16 cellular contexts compared by ENCODE assay signal in the genomic region with DNA sequence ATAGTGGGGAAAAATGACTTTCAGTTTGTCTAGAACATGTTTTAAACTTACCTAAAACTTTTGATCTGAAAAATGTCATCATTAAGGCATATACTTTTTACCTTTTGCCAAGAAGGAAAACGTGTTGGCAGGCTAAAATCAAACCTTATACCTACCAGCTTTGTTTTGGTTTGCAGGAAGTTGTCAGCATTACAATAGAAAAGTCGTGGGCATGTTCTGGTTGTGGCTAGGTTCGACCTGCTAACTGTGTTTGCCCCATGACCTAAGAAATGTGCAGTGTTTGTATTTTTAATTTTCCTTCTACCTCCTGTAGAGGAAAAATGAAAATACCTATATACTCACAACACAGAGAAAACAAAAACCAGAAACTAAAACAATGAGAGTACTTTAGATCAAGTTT. TPM values are rescaled to one million over a fixed set of nuclear protein-coding genes. Genes with fewer than 3 reads are reported as not detected.
A peak's percentile ranks its signal among the peaks of the same experiment; 100 is the strongest.
DNase-seq lines count a peak whose midpoint lies in the region; ATAC-seq, FAIRE-seq and TF ChIP-seq lines count a peak whose summit lies in the region.
"Had no signal": no experiment of that assay in that cellular context is flagged by ENCODE, and none has a peak within 500 bp of the region (broad histone marks: within the 10 kb centered on the region; RNA-seq: fewer than 3 reads in every experiment).

No MANE protein-coding gene starts in this region.

- peaks cover 14% of the 10 kb centered on the region for H3K36me3 Mint-ChIP-seq in CD4-positive, CD25-positive, alpha-beta regulatory T cell
- peaks cover 7 to 40% of the 10 kb centered on the region in 2 donors for H3K36me3 Mint-ChIP-seq in CD4-positive, alpha-beta memory T cell
- H3K36me3 Mint-ChIP-seq in T-helper 17 cell (ENCODE audit: low read depth): peaks cover 5% of the 10 kb centered on the region

- no peaks in the 10 kb centered on the region for H3K27me3 Mint-ChIP-seq in CD4-positive, CD25-positive, alpha-beta regulatory T cell
- H3K27me3 Mint-ChIP-seq in CD4-positive, alpha-beta memory T cell: no peaks in the 10 kb centered on the region
- H3K27me3 Mint-ChIP-seq in T-helper 17 cell: no peaks in the 10 kb centered on the region

- 12 to 21% (median 12%) methylated on average over 3 of the region's 3 CpGs for WGBS in small intestine, 3 donors

- H3K4me1 ChIP-seq in CD4-positive, CD25-positive, alpha-beta regulatory T cell (ENCODE audit: control insufficient read depth, insufficient read depth, low read length, poor library complexity, severe bottlenecking): peaks cover 96% of the 10 kb centered on the region
- peaks cover 96% of the 10 kb centered on the region for H3K4me1 ChIP-seq in CD4-positive, alpha-beta memory T cell (ENCODE audit: insufficient read depth, low read length)
- H3K4me1 ChIP-seq in small intestine (ENCODE audit: control insufficient read depth in 2 of 2, insufficient read depth in 1 of 2, low read depth in 1 of 2, low read length in 1 of 2): no peaks in the 10 kb centered on the region
- H3K4me1 ChIP-seq: heart right ventricle, left ventricle myocardium inferior had no signal

- peak overlapping the region; percentile 90 to 100 (median 90) for H3K27ac Mint-ChIP-seq in CD4-positive, CD25-positive, alpha-beta regulatory T cell
- H3K27ac Mint-ChIP-seq in CD4-positive, alpha-beta memory T cell: peak overlapping the region; percentile 72 to 97 (median 87)
- peak overlapping the region; percentile 99 for H3K27ac Mint-ChIP-seq in T-helper 17 cell
- H3K27ac Mint-ChIP-seq: progenitor cell of endocrine pancreas had no signal

- POLR2A ChIA-PET in CD4-positive, alpha-beta memory T cell (lab: Charles Lee; ENCODE audit: partially characterized antibody): interaction anchor here (0.7 to 3.2 kb wide), 9 partner anchors 10 to 45 kb away, joined by 3 to 33 read pairs (median 5); no protein-coding TSS in a partner anchor

- peak overlapping the region; percentile 73 for H3K4me3 ChIP-seq in CD4-positive, CD25-positive, alpha-beta regulatory T cell (ENCODE audit: low read depth, low read length)
- no peak overlapping the region for H3K4me3 ChIP-seq in CD4-positive, alpha-beta memory T cell (ENCODE audit: low read length in 2 of 2)
- no peak overlapping the region for H3K4me3 ChIP-seq in small intestine (ENCODE audit: low read depth in 1 of 2, low read length in 2 of 2)
- H3K4me3 ChIP-seq: heart right ventricle, left ventricle myocardium inferior had no signal

- peak overlapping the region; percentile 76 for H3K27ac ChIP-seq in CD4-positive, CD25-positive, alpha-beta regulatory T cell (ENCODE audit: insufficient read depth, low read length, poor library complexity, severe bottlenecking)
- no peak overlapping the region for H3K27ac ChIP-seq in CD4-positive, alpha-beta memory T cell (ENCODE audit: low read depth, low read length)
- H3K27ac ChIP-seq in small intestine (ENCODE audit: low read depth in 1 of 2, low read length in 1 of 2): no peak overlapping the region
- H3K27ac ChIP-seq: heart right ventricle, left ventricle myocardium inferior had no signal

- CTCF ChIA-PET in CD4-positive, alpha-beta memory T cell (lab: Charles Lee; ENCODE audit: partially characterized antibody): interaction anchor here (0.9 to 1.6 kb wide), 2 partner anchors 37 to 42 kb away, joined by 3 read pairs; no protein-coding TSS in a partner anchor

- H3K27me3 ChIP-seq in CD4-positive, CD25-positive, alpha-beta regulatory T cell (ENCODE audit: control insufficient read depth, insufficient read depth, low read length): no peaks in the 10 kb centered on the region
- H3K27me3 ChIP-seq in CD4-positive, alpha-beta memory T cell (ENCODE audit: insufficient read depth, low read length): no peaks in the 10 kb centered on the region
- no peaks in the 10 kb centered on the region for H3K27me3 ChIP-seq in small intestine (ENCODE audit: control insufficient read depth in 2 of 2, insufficient read depth in 2 of 2, low read length in 2 of 2)

- peak in 1 of 2 donors; percentile 30 for ATAC-seq in CD4-positive, CD25-positive, alpha-beta regulatory T cell (ENCODE audit: low read depth in 2 of 2)
- ATAC-seq in T-helper 17 cell (peak; percentile 63), GM18505 (IDR thresholded peaks at IDR 0.05; ENCODE audit: unreplicated experiment) (no peak)
- ATAC-seq: heart right ventricle had no signal

- peak overlapping the region; percentile 70 to 83 (median 76) for H3K4me3 Mint-ChIP-seq in CD4-positive, CD25-positive, alpha-beta regulatory T cell
- H3K4me3 Mint-ChIP-seq in CD4-positive, alpha-beta memory T cell: peak overlapping the region in 7 of 8 donors; percentile 39 to 77 (median 56)
- H3K4me3 Mint-ChIP-seq in T-helper 17 cell: peak overlapping the region; percentile 63

- H3K36me3 ChIP-seq in CD4-positive, CD25-positive, alpha-beta regulatory T cell (ENCODE audit: control insufficient read depth, insufficient read depth, low read length): peaks cover 13% of the 10 kb centered on the region
- peaks cover 7% of the 10 kb centered on the region for H3K36me3 ChIP-seq in CD4-positive, alpha-beta memory T cell (ENCODE audit: insufficient read depth, low read length)
- no peaks in the 10 kb centered on the region for H3K36me3 ChIP-seq in small intestine (ENCODE audit: control insufficient read depth in 2 of 2, insufficient read depth in 2 of 2, low read length in 2 of 2)
- H3K36me3 ChIP-seq: heart right ventricle, left ventricle myocardium inferior had no signal

- peaks cover 55 to 94% (median 75%) of the 10 kb centered on the region in 4 donors for H3K4me1 Mint-ChIP-seq in CD4-positive, CD25-positive, alpha-beta regulatory T cell
- H3K4me1 Mint-ChIP-seq in CD4-positive, alpha-beta memory T cell: peaks cover 67 to 89% (median 78%) of the 10 kb centered on the region in 4 donors
- peaks cover 65% of the 10 kb centered on the region for H3K4me1 Mint-ChIP-seq in T-helper 17 cell

- no peaks in the 10 kb centered on the region for H3K9me3 Mint-ChIP-seq in CD4-positive, CD25-positive, alpha-beta regulatory T cell
- no peaks in the 10 kb centered on the region for H3K9me3 Mint-ChIP-seq in CD4-positive, alpha-beta memory T cell

- FAIRE-seq in small intestine (lab: Jason Lieb, UNC): no peak

- DNase-seq in CD4-positive, CD25-positive, alpha-beta regulatory T cell: peak in 2 of 3 donors; percentile 20 to 47
- DNase-seq in CD4-positive, alpha-beta memory T cell: peak in 1 of 5 donors; percentile 6
- DNase-seq in T-helper 17 cell (no peak), small intestine (no peak), NCI-H187 (lab: John Stamatoyannopoulos, UW) (no peak)
- peak; percentile 6 for DNase-seq in central memory CD4-positive, alpha-beta T cell
- DNase-seq: activated CD4-positive, alpha-beta T cell treated with anti-CD3 and anti-CD28 coated beads, Interleukin-2, amount 50 U/mL, for 1 hour; anterior cingulate cortex; heart right ventricle; left ventricle myocardium inferior; NCI-H1417; NCI-H524 treated with DMSO at 0.1 percent for 48 hours; trophoblast cell had no signal

- intact Hi-C loops in CD4-positive, alpha-beta memory T cell (cut with micrococcal nuclease): loop anchor here (1.0 kb wide), 1 partner anchor 10 kb away; no protein-coding TSS in a partner anchor

- H3K9me3 ChIP-seq in CD4-positive, CD25-positive, alpha-beta regulatory T cell (ENCODE audit: control insufficient read depth in 2 of 2, low read length in 2 of 2): no peaks in the 10 kb centered on the region
- no peaks in the 10 kb centered on the region for H3K9me3 ChIP-seq in CD4-positive, alpha-beta memory T cell (ENCODE audit: control insufficient read depth in 1 of 2, low read length in 2 of 2)
- no peaks in the 10 kb centered on the region for H3K9me3 ChIP-seq in T-helper 17 cell (ENCODE audit: control insufficient read depth, low read length, poor library complexity, severe bottlenecking)
- H3K9me3 ChIP-seq in small intestine (ENCODE audit: control insufficient read depth, low read depth): no peaks in the 10 kb centered on the region
- H3K9me3 ChIP-seq: heart right ventricle, left ventricle myocardium inferior had no signal

- TF ChIP-seq POLR2A in GM18505 (IDR thresholded peaks at IDR 0.05; ENCODE audit: borderline replicate concordance, extremely low read depth, insufficient read depth, insufficient read length): no peak

RNA-seq across cellular contexts. Expression of gene SKAP1, which starts 13.0 kb away (rescaled TPM):
- total RNA-seq in CD4-positive, CD25-positive, alpha-beta regulatory T cell: 196 TPM
- 100 to 1,000 TPM; 348 to 554 (median 391) TPM for polyA plus RNA-seq in CD4-positive, CD25-positive, alpha-beta regulatory T cell
- total RNA-seq in CD4-positive, alpha-beta memory T cell: 10 to 100 TPM; 83.4 to 88.7 TPM
- polyA plus RNA-seq in CD4-positive, alpha-beta memory T cell: 100 to 1,000 TPM; 242 to 336 TPM
- total RNA-seq in T-helper 17 cell: 100 to 1,000 TPM; 136 to 138 TPM
- polyA plus RNA-seq in small intestine: 1 to 10 TPM; 2.0 to 8.1 (median 2.1) TPM
- total RNA-seq: cardiac septum had no signal

Comparison
In these comparisons a context has a peak if more than half of its experiments do, and no peak if none do; other contexts are left out.
1. DNase-seq: peak in CD4-positive, CD25-positive, alpha-beta regulatory T cell (2 of 3) and central memory CD4-positive, alpha-beta T cell (single experiment); none in T-helper 17 cell (0 of 3), small intestine (single experiment) and NCI-H187 (0 of 2).
2. Peak in every context shown above with its lines, with median percentiles within 50 percentile points of each other: H3K27ac Mint-ChIP-seq and H3K4me3 Mint-ChIP-seq.